ENCODE assay signal across 22 cellular contexts in the genomic region with DNA sequence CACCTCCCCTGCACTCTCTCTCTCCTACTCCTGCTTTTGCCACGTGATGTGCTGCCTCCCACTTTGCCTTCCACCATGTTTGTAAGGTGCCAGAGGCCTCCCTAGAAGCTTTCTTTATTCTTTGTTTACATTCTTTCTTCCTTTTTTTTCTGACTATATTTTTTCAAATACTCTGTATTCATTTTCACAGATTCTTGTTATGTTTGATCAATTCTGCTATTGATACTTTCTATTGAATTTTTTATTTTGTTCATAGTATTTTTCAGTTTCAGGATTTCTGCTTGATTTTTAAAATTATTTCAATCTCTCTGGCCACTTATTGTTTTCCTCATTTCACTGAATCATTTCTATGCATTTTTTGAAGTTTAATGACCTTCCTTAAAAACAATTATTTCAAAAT.
DNase-seq lines count a peak whose midpoint lies in the region; TF ChIP-seq lines count a peak whose summit lies in the region.
"Had no signal": no experiment of that assay in that cellular context is flagged by ENCODE, and none has a peak within 500 bp of the region (broad histone marks: within the 10 kb centered on the region; RNA-seq: fewer than 3 reads in every experiment).

No MANE protein-coding gene starts in this region.

- DNase-seq in DMS 273 (lab: John Stamatoyannopoulos, UW; ENCODE audit: unreplicated experiment): peak; percentile 2
- DNase-seq in DMS 273 treated with DMSO at 0.1 percent for 48 hours (lab: John Stamatoyannopoulos, UW): no peak
- peak; percentile 58 for DNase-seq in Karpas-422
- DNase-seq in RWPE1 (ENCODE audit: low spot score): no peak
- no peak for DNase-seq in NCI-H748 (lab: John Stamatoyannopoulos, UW; ENCODE audit: unreplicated experiment)
- DNase-seq: BE2C; C1 segment of cervical spinal cord; CD4-positive, alpha-beta memory T cell; CD4-positive, CD25-positive, alpha-beta regulatory T cell; CD8-positive, alpha-beta memory T cell; COR-L47; DMS153; DMS53; DMS79; DND-41; EL; GDM1 had no signal

- TF ChIP-seq CTCF in HEK293 (tag by site-specific recombination; IDR thresholded peaks at IDR 0.05) (no peak), RWPE1 (conservative IDR thresholded peaks at IDR 0.05; ENCODE audit: low read depth) (no peak)

- CTCF ChIA-PET in HEK293 (lab: Yijun Ruan, JAX): no interaction called here
- CTCF ChIA-PET in RWPE1 (lab: Yijun Ruan, JAX): no interaction called here

- H3K27ac ChIP-seq in HEK293 (ENCODE audit: extremely low read depth, low read depth, low read length) (no peak overlapping the region), Karpas-422 (ENCODE audit: low read length) (no peak overlapping the region), RWPE1 (no peak overlapping the region)
- H3K27ac ChIP-seq: 22Rv1, A549, BLaER1 had no signal

- H3K4me3 ChIP-seq in HEK293 (ENCODE audit: low read depth, low read length) (no peak overlapping the region), Karpas-422 (ENCODE audit: low read length) (no peak overlapping the region)
- H3K4me3 ChIP-seq: A549, BLaER1, GM12878 had no signal

- H3K27me3 ChIP-seq in Karpas-422 (ENCODE audit: low read length): no peaks in the 10 kb centered on the region
- H3K27me3 ChIP-seq: BE2C, BLaER1 had no signal

- no peaks in the 10 kb centered on the region for H3K79me2 ChIP-seq in Karpas-422 (ENCODE audit: low read length)

- H3K36me3 ChIP-seq in HEK293 (ENCODE audit: control insufficient read depth in 2 of 2, insufficient read depth in 1 of 2, low read length in 2 of 2) (no peaks in the 10 kb centered on the region), Karpas-422 (ENCODE audit: insufficient read depth, low read length) (0 out of 2 replicates have a peak, but pooled peaks cover 3% of the 10 kb centered on the region)
- H3K36me3 ChIP-seq: BE2C, BLaER1 had no signal

- no peaks in the 10 kb centered on the region for H4K20me1 ChIP-seq in Karpas-422 (ENCODE audit: insufficient read depth, low read depth, low read length)
- H4K20me1 ChIP-seq: BLaER1 had no signal

- H3K9me3 ChIP-seq in HEK293 (ENCODE audit: control insufficient read depth, insufficient read depth, low read depth, low read length) (no peaks in the 10 kb centered on the region), Karpas-422 (ENCODE audit: low read length) (peaks cover 48% of the 10 kb centered on the region)

- no peak overlapping the region for H3K4me2 ChIP-seq in Karpas-422 (ENCODE audit: low read depth, low read length, poor library complexity, severe bottlenecking)
- H3K4me2 ChIP-seq: A549, BLaER1 had no signal

- POLR2A ChIA-PET in HEK293 (lab: Yijun Ruan, JAX): no interaction called here
- POLR2A ChIA-PET in RWPE1 (lab: Yijun Ruan, JAX; ENCODE audit: low non-redundant PET): no interaction called here

- H3K9me2 ChIP-seq in Karpas-422 (replicated peaks; ENCODE audit: insufficient read depth, low read length): no peaks in the 10 kb centered on the region

- no peak overlapping the region for H3K9ac ChIP-seq in Karpas-422 (ENCODE audit: low read length)
- H3K9ac ChIP-seq: BLaER1 had no signal

- H3K4me1 ChIP-seq in HEK293 (ENCODE audit: control insufficient read depth, insufficient read depth, low read length) (no peaks in the 10 kb centered on the region), Karpas-422 (ENCODE audit: low read length) (no peaks in the 10 kb centered on the region)
- H3K4me1 ChIP-seq: A549, BE2C, BLaER1 had no signal

- no peak overlapping the region for H2AFZ ChIP-seq in Karpas-422 (ENCODE audit: low read length)

TF ChIP-seq in HEK293, 187 proteins besides CTCF, POLR2A, EP300 and RAD21:
- TF ChIP-seq, protein P1, sequence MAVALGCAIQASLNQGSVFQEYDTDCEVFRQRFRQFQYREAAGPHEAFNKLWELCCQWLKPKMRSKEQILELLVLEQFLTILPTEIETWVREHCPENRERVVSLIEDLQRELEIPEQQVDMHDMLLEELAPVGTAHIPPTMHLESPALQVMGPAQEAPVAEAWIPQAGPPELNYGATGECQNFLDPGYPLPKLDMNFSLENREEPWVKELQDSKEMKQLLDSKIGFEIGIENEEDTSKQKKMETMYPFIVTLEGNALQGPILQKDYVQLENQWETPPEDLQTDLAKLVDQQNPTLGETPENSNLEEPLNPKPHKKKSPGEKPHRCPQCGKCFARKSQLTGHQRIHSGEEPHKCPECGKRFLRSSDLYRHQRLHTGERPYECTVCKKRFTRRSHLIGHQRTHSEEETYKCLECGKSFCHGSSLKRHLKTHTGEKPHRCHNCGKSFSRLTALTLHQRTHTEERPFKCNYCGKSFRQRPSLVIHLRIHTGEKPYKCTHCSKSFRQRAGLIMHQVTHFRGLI (tag by site-specific recombination; IDR thresholded peaks at IDR 0.05): no peak
- TF ChIP-seq TRIM28 (IDR thresholded peaks at IDR 0.05; ENCODE audit: borderline replicate concordance, low read length): peak; percentile 66; the same call in 1 of the 2 replicates
- peak; percentile 88 for TF ChIP-seq SETDB1 (IDR thresholded peaks at IDR 0.05; ENCODE audit: insufficient read length, low read length)
- TF ChIP-seq, protein P2, sequence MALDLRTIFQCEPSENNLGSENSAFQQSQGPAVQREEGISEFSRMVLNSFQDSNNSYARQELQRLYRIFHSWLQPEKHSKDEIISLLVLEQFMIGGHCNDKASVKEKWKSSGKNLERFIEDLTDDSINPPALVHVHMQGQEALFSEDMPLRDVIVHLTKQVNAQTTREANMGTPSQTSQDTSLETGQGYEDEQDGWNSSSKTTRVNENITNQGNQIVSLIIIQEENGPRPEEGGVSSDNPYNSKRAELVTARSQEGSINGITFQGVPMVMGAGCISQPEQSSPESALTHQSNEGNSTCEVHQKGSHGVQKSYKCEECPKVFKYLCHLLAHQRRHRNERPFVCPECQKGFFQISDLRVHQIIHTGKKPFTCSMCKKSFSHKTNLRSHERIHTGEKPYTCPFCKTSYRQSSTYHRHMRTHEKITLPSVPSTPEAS (tag by site-specific recombination; IDR thresholded peaks at IDR 0.05): no peak
- TF ChIP-seq ZNF223 (tag by site-specific recombination; IDR thresholded peaks at IDR 0.05): no peak

Comparison
In these comparisons a context has a peak if more than half of its experiments do, and no peak if none do; other contexts are left out.
1. DNase-seq: peak in DMS 273 (single experiment) and Karpas-422 (single experiment); none in DMS 273 treated with DMSO at 0.1 percent for 48 hours (single experiment), RWPE1 (single experiment) and NCI-H748 (single experiment).